In genomic region chr1:209850342-209850979, GRCh38 we compare ENCODE assay signal across 8 cellular contexts.
DNase-seq lines count a peak whose midpoint lies in the region; ATAC-seq and TF ChIP-seq lines count a peak whose summit lies in the region.

No MANE protein-coding gene starts in this region.

- ATAC-seq in GM18517 (IDR thresholded peaks at IDR 0.05; ENCODE audit: unreplicated experiment) (no peak), GM19328 (IDR thresholded peaks at IDR 0.05; ENCODE audit: unreplicated experiment) (no peak)

- POLR2A ChIA-PET in HEK293T (lab: Yijun Ruan, JAX) = interaction anchor here (1.0 kb wide), 1 partner anchor 23 kb away, joined by 3 read pairs; the partner anchor contains the start of gene UTP25

- peak; percentile 84 for DNase-seq in ELR (ENCODE audit: low read depth)
- peak; percentile 79 for DNase-seq in HEK293T (ENCODE audit: extremely low spot score)
- peak; percentile 96 for DNase-seq in NCI-H1694 (lab: John Stamatoyannopoulos, UW)
- peak; percentile 27 for DNase-seq in activated CD4-positive, alpha-beta T cell treated with anti-CD3 and anti-CD28 coated beads, Interleukin-2, amount 50 U/mL, for 1 hour
- peak; percentile 88 for DNase-seq in fibroblast of peridontal ligament (ENCODE audit: extremely low read depth)
- DNase-seq in putamen (ENCODE audit: low spot score) = peak; percentile 70

- CTCF ChIA-PET in HEK293T (lab: Yijun Ruan, JAX) = interaction anchor here (0.6 to 1.1 kb wide), 9 partner anchors 10 to 846 kb away, joined by 3 to 5 read pairs (median 3); partner anchors contain the start of gene UTP25

TF ChIP-seq in HEK293T, 16 proteins besides CTCF, POLR2A, EP300 and RAD21:
- TF ChIP-seq TARDBP (IDR thresholded peaks at IDR 0.05) = no peak

Comparison
In these comparisons a context has a peak if more than half of its experiments do, and no peak if none do; other contexts are left out.
1. DNase-seq: peak in every context shown above with its lines; median percentile 96 in NCI-H1694; 88 in fibroblast of peridontal ligament; 84 in ELR; 79 in HEK293T; 70 in putamen; 27 in activated CD4-positive, alpha-beta T cell treated with anti-CD3 and anti-CD28 coated beads, Interleukin-2, amount 50 U/mL, for 1 hour.